In genomic region chr15:52255935-52256334, GRCh38 we compare ENCODE assay signal across 14 cellular contexts. TPM values are rescaled to one million over a fixed set of nuclear protein-coding genes. Genes with fewer than 3 reads are reported as not detected.
DNase-seq lines count a peak whose midpoint lies in the region; ATAC-seq and TF ChIP-seq lines count a peak whose summit lies in the region.
"Had no signal": no experiment of that assay in that cellular context is flagged by ENCODE, and none has a peak within 500 bp of the region (broad histone marks: within the 10 kb centered on the region; RNA-seq: fewer than 3 reads in every experiment).

No MANE protein-coding gene starts in this region.

- peaks cover 28% of the 10 kb centered on the region for H3K36me3 Mint-ChIP-seq in MCF 10A (ENCODE audit: insufficient read depth, unreplicated experiment)
- H3K36me3 Mint-ChIP-seq in T-helper 17 cell (ENCODE audit: low read depth): no peaks in the 10 kb centered on the region
- no peaks in the 10 kb centered on the region for H3K36me3 Mint-ChIP-seq in stimulated activated memory B cell treated with anti-CD40 and anti-IgM and Interleukin-4, amounts not matched to agents 10 μg/mL and 1 μg/mL and 100 μg/mL, for 72 hours
- H3K36me3 Mint-ChIP-seq: CD8-positive, alpha-beta T cell had no signal

- BruUV-seq in MCF 10A (replicated peaks; lab: Mats Ljungman, UMichigan) (no TSS peak), A673 (replicated peaks; lab: Mats Ljungman, UMichigan) (no TSS peak)

- no peaks in the 10 kb centered on the region for H3K9me3 Mint-ChIP-seq in MCF 10A (ENCODE audit: unreplicated experiment)
- no peaks in the 10 kb centered on the region for H3K9me3 Mint-ChIP-seq in stimulated activated memory B cell treated with anti-CD40 and anti-IgM and Interleukin-4, amounts not matched to agents 10 μg/mL and 1 μg/mL and 100 μg/mL, for 72 hours
- H3K9me3 Mint-ChIP-seq: CD8-positive, alpha-beta T cell; dendritic cell treated with granulocyte-macrophage colony-stimulating factor and Interleukin-4, amounts not matched to agents 40 ng/mL and 50 ng/mL, for 4 days had no signal

- TF ChIP-seq CTCF in MCF 10A (IDR thresholded peaks at IDR 0.05; ENCODE audit: unreplicated experiment) (no peak), breast epithelium (IDR thresholded peaks at IDR 0.05) (no peak), A673 (conservative IDR thresholded peaks at IDR 0.05; ENCODE audit: low read depth, low read length) (no peak)

- no peak for TF ChIP-seq POLR2A in breast epithelium (IDR thresholded peaks at IDR 0.05)

- H3K27me3 ChIP-seq in breast epithelium (no peaks in the 10 kb centered on the region), A673 (replicated peaks; ENCODE audit: insufficient read depth, low read depth, low read length, poor library complexity) (no peaks in the 10 kb centered on the region)
- H3K27me3 ChIP-seq: pancreas had no signal

- H3K4me1 ChIP-seq in breast epithelium (no peaks in the 10 kb centered on the region), A673 (ENCODE audit: insufficient read depth, low read length, poor library complexity, severe bottlenecking) (peaks cover 5% of the 10 kb centered on the region)

- DNase-seq in MCF 10A (ENCODE audit: unreplicated experiment): no peak
- no peak for DNase-seq in breast epithelium (ENCODE audit: low spot score in 2 of 2)
- no peak for DNase-seq in T-helper 17 cell
- DNase-seq in epithelial cell of prostate (ENCODE audit: low read depth, low spot score): no peak
- DNase-seq in HT-29 (ENCODE audit: low spot score): no peak
- no peak for DNase-seq in A673 (ENCODE audit: low spot score)

- H3K27me3 Mint-ChIP-seq in MCF 10A (ENCODE audit: insufficient read depth, unreplicated experiment): no peaks in the 10 kb centered on the region
- H3K27me3 Mint-ChIP-seq in T-helper 17 cell: no peaks in the 10 kb centered on the region
- no peaks in the 10 kb centered on the region for H3K27me3 Mint-ChIP-seq in stimulated activated memory B cell treated with anti-CD40 and anti-IgM and Interleukin-4, amounts not matched to agents 10 μg/mL and 1 μg/mL and 100 μg/mL, for 72 hours
- H3K27me3 Mint-ChIP-seq: activated CD4-positive, alpha-beta T cell treated with anti-CD3 and anti-CD28 coated beads for 36 hours; dendritic cell treated with granulocyte-macrophage colony-stimulating factor and Interleukin-4, amounts not matched to agents 40 ng/mL and 50 ng/mL, for 4 days had no signal

- POLR2A ChIA-PET in MCF 10A (lab: Yijun Ruan, JAX): interaction anchor here (1.1 to 1.9 kb wide), 4 partner anchors 40 to 480 kb away, joined by 3 to 8 read pairs (median 5); partner anchors contain the start of gene MYO5C
- POLR2A ChIA-PET in A673 (lab: Charles Lee; ENCODE audit: low non-redundant PET): interaction anchor here (0.6 kb wide), 1 partner anchor 311 kb away, joined by 3 read pairs; no protein-coding TSS in a partner anchor

- H3K27ac ChIP-seq in breast epithelium: no peak overlapping the region
- H3K27ac ChIP-seq in epithelial cell of prostate: peak overlapping the region; percentile 83
- H3K27ac ChIP-seq in A673 (ENCODE audit: low read depth, low read length, poor library complexity, severe bottlenecking): no peak overlapping the region

- H3K27ac Mint-ChIP-seq in MCF 10A (ENCODE audit: low read depth, unreplicated experiment): peak overlapping the region; percentile 91
- peak overlapping the region; percentile 94 for H3K27ac Mint-ChIP-seq in T-helper 17 cell
- H3K27ac Mint-ChIP-seq in stimulated activated memory B cell treated with anti-CD40 and anti-IgM and Interleukin-4, amounts not matched to agents 10 μg/mL and 1 μg/mL and 100 μg/mL, for 72 hours: peak overlapping the region; percentile 73
- H3K27ac Mint-ChIP-seq: CD8-positive, alpha-beta T cell; dendritic cell treated with granulocyte-macrophage colony-stimulating factor and Interleukin-4, amounts not matched to agents 40 ng/mL and 50 ng/mL, for 4 days had no signal

- no peaks in the 10 kb centered on the region for H3K36me3 ChIP-seq in breast epithelium
- H3K36me3 ChIP-seq in A673 (ENCODE audit: insufficient read depth, low read length, poor library complexity, severe bottlenecking): no peaks in the 10 kb centered on the region
- H3K36me3 ChIP-seq: HAP-1 had no signal

- H3K4me3 Mint-ChIP-seq in MCF 10A (ENCODE audit: unreplicated experiment) (no peak overlapping the region), T-helper 17 cell (no peak overlapping the region)
- no peak overlapping the region for H3K4me3 Mint-ChIP-seq in stimulated activated memory B cell treated with anti-CD40 and anti-IgM and Interleukin-4, amounts not matched to agents 10 μg/mL and 1 μg/mL and 100 μg/mL, for 72 hours

- no peak overlapping the region for H3K4me3 ChIP-seq in breast epithelium
- no peak overlapping the region for H3K4me3 ChIP-seq in A673 (ENCODE audit: low read depth, low read length, poor library complexity, severe bottlenecking)
- H3K4me3 ChIP-seq: HAP-1, pancreas had no signal

- H3K4me1 Mint-ChIP-seq in MCF 10A (ENCODE audit: insufficient read depth, unreplicated experiment) (peaks cover 42% of the 10 kb centered on the region), T-helper 17 cell (peaks cover 17% of the 10 kb centered on the region)
- H3K4me1 Mint-ChIP-seq in stimulated activated memory B cell treated with anti-CD40 and anti-IgM and Interleukin-4, amounts not matched to agents 10 μg/mL and 1 μg/mL and 100 μg/mL, for 72 hours: peaks cover 41% of the 10 kb centered on the region

- H3K9me3 ChIP-seq in breast epithelium: no peaks in the 10 kb centered on the region
- no peaks in the 10 kb centered on the region for H3K9me3 ChIP-seq in T-helper 17 cell (ENCODE audit: control insufficient read depth, low read length, poor library complexity, severe bottlenecking)
- H3K9me3 ChIP-seq in A673 (ENCODE audit: low read depth, low read length, poor library complexity, severe bottlenecking): no peaks in the 10 kb centered on the region
- H3K9me3 ChIP-seq: HAP-1, pancreas, SK-N-SH had no signal

- intact Hi-C loops in MCF 10A (cut with micrococcal nuclease): loop anchor here (1.0 to 5.0 kb wide), 8 partner anchors 41 to 479 kb away; partner anchors contain the start of genes ATOSA and MYO5C
- intact Hi-C loops in breast epithelium (cut with DNase I; ENCODE audit: low total_unique reads): loop anchor here (2.0 kb wide), 1 partner anchor 33 kb away; no protein-coding TSS in a partner anchor
- intact Hi-C loops in A673 (cut with micrococcal nuclease; ENCODE audit: unreplicated experiment): loop anchor here (1.0 to 5.0 kb wide), 2 partner anchors 81 to 479 kb away; no protein-coding TSS in a partner anchor

- no peak for ATAC-seq in T-helper 17 cell
- ATAC-seq in stimulated activated memory B cell treated with anti-CD40 and anti-IgM and Interleukin-4, amounts not matched to agents 10 μg/mL and 1 μg/mL and 100 μg/mL, for 72 hours: no peak
- no peak for ATAC-seq in HG02798 (IDR thresholded peaks at IDR 0.05; ENCODE audit: poor library complexity, unreplicated experiment)

- CTCF ChIA-PET in MCF 10A (lab: Yijun Ruan, JAX): interaction anchor here (0.6 to 7.6 kb wide), 20 partner anchors 10 to 482 kb away, joined by 3 to 62 read pairs (median 6); partner anchors contain the start of gene MYO5C
- CTCF ChIA-PET in A673 (lab: Charles Lee): interaction anchor here (0.6 to 3.7 kb wide), 2 partner anchors 208 to 480 kb away, joined by 3 to 17 read pairs; no protein-coding TSS in a partner anchor

RNA-seq across cellular contexts. Expression of gene MYO5C, which starts 39.7 kb away (rescaled TPM):
- total RNA-seq in MCF 10A (2022) (25.7 and 29.4 TPM in 2 replicates), breast epithelium (10 to 100 TPM; 16.6 to 71.3 (median 51.5) TPM), T-helper 17 cell (1 to 10 TPM; 1.5 to 3.3 TPM), A673 (2021) (0.43 and 0.63 TPM in 2 replicates)
- total RNA-seq in HT-29 (2014; rRNA removed; shearing (Covaris generic)): 15.9 and 23.4 TPM in 2 replicates
